ENCODE assay signal across 1 cellular context in the genomic region with DNA sequence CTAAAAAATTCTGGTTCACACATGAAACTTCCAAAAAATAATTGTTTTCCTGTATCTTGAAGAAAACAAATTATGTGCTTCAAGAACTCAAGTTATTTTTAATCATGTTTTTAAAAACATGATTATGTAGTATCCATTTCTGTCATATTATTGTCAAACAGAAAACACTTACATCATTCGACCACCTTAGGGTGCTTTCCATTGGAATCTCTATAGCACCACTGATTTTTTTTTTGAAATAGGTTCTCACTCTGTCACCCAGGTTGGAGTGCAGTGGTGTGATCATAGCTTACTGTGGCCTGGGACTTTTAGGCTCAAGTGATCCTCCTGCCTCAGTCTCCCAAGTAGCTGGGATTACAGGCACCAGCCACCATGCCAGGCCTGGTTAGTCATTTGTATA.
A peak's percentile ranks its signal among the peaks of the same experiment; 100 is the strongest.
TF ChIP-seq lines count a peak whose summit lies in the region.

No MANE protein-coding gene starts in this region.

TF ChIP-seq in GM12878, 131 proteins besides CTCF, POLR2A, EP300 and RAD21 (continued from another document and continues in another):
- TF ChIP-seq, protein P1, sequence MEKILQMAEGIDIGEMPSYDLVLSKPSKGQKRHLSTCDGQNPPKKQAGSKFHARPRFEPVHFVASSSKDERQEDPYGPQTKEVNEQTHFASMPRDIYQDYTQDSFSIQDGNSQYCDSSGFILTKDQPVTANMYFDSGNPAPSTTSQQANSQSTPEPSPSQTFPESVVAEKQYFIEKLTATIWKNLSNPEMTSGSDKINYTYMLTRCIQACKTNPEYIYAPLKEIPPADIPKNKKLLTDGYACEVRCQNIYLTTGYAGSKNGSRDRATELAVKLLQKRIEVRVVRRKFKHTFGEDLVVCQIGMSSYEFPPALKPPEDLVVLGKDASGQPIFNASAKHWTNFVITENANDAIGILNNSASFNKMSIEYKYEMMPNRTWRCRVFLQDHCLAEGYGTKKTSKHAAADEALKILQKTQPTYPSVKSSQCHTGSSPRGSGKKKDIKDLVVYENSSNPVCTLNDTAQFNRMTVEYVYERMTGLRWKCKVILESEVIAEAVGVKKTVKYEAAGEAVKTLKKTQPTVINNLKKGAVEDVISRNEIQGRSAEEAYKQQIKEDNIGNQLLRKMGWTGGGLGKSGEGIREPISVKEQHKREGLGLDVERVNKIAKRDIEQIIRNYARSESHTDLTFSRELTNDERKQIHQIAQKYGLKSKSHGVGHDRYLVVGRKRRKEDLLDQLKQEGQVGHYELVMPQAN (conservative IDR thresholded peaks at IDR 0.05): no peak
- no peak for TF ChIP-seq IKZF2 (IDR thresholded peaks at IDR 0.05)
- no peak for TF ChIP-seq STAT1 (conservative IDR thresholded peaks at IDR 0.05)
- TF ChIP-seq CHD1 (IDR thresholded peaks at IDR 0.05; ENCODE audit: low read depth, low read length): no peak
- TF ChIP-seq MTA2 (IDR thresholded peaks at IDR 0.05; ENCODE audit: low read depth): peak; percentile 32; the same call in 1 of the 2 replicates
- TF ChIP-seq, protein P2, sequence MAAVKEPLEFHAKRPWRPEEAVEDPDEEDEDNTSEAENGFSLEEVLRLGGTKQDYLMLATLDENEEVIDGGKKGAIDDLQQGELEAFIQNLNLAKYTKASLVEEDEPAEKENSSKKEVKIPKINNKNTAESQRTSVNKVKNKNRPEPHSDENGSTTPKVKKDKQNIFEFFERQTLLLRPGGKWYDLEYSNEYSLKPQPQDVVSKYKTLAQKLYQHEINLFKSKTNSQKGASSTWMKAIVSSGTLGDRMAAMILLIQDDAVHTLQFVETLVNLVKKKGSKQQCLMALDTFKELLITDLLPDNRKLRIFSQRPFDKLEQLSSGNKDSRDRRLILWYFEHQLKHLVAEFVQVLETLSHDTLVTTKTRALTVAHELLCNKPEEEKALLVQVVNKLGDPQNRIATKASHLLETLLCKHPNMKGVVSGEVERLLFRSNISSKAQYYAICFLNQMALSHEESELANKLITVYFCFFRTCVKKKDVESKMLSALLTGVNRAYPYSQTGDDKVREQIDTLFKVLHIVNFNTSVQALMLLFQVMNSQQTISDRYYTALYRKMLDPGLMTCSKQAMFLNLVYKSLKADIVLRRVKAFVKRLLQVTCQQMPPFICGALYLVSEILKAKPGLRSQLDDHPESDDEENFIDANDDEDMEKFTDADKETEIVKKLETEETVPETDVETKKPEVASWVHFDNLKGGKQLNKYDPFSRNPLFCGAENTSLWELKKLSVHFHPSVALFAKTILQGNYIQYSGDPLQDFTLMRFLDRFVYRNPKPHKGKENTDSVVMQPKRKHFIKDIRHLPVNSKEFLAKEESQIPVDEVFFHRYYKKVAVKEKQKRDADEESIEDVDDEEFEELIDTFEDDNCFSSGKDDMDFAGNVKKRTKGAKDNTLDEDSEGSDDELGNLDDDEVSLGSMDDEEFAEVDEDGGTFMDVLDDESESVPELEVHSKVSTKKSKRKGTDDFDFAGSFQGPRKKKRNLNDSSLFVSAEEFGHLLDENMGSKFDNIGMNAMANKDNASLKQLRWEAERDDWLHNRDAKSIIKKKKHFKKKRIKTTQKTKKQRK (IDR thresholded peaks at IDR 0.05; ENCODE audit: low read depth, low read length): no peak
- TF ChIP-seq RFX5 (IDR thresholded peaks at IDR 0.05; ENCODE audit: low read depth, low read length): no peak
- TF ChIP-seq SREBF1 (IDR thresholded peaks at IDR 0.05; ENCODE audit: low read length): no peak
- peak; percentile 24; the same call in 1 of the 2 replicates for TF ChIP-seq CREB1 (IDR thresholded peaks at IDR 0.05; ENCODE audit: low read depth)
- TF ChIP-seq RUNX3 (IDR thresholded peaks at IDR 0.05; ENCODE audit: low read length): peak; percentile 76; the same call in 1 of the 2 replicates
- no peak for TF ChIP-seq ZNF217 (IDR thresholded peaks at IDR 0.05)
- TF ChIP-seq PML (IDR thresholded peaks at IDR 0.05; ENCODE audit: low read length): peak; percentile 39; the same call in 1 of the 2 replicates
- no peak for TF ChIP-seq ASH2L (IDR thresholded peaks at IDR 0.05; ENCODE audit: borderline replicate concordance, low read depth)
- TF ChIP-seq ESRRA (IDR thresholded peaks at IDR 0.05; ENCODE audit: low read length): no peak
- TF ChIP-seq JUNB (IDR thresholded peaks at IDR 0.05): peak; percentile 95
- TF ChIP-seq ETV6 (conservative IDR thresholded peaks at IDR 0.05 in 1 of 2, IDR thresholded peaks at IDR 0.05 in 1 of 2; ENCODE audit: borderline replicate concordance in 1 of 2, low read depth in 1 of 2): no peak
- TF ChIP-seq TAF1 (IDR thresholded peaks at IDR 0.05; ENCODE audit: borderline replicate concordance, low read depth, low read length): no peak
- TF ChIP-seq, protein P3, sequence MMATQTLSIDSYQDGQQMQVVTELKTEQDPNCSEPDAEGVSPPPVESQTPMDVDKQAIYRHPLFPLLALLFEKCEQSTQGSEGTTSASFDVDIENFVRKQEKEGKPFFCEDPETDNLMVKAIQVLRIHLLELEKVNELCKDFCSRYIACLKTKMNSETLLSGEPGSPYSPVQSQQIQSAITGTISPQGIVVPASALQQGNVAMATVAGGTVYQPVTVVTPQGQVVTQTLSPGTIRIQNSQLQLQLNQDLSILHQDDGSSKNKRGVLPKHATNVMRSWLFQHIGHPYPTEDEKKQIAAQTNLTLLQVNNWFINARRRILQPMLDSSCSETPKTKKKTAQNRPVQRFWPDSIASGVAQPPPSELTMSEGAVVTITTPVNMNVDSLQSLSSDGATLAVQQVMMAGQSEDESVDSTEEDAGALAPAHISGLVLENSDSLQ (IDR thresholded peaks at IDR 0.05): no peak
- no peak for TF ChIP-seq PAX8 (IDR thresholded peaks at IDR 0.05)
- TF ChIP-seq, protein P4, sequence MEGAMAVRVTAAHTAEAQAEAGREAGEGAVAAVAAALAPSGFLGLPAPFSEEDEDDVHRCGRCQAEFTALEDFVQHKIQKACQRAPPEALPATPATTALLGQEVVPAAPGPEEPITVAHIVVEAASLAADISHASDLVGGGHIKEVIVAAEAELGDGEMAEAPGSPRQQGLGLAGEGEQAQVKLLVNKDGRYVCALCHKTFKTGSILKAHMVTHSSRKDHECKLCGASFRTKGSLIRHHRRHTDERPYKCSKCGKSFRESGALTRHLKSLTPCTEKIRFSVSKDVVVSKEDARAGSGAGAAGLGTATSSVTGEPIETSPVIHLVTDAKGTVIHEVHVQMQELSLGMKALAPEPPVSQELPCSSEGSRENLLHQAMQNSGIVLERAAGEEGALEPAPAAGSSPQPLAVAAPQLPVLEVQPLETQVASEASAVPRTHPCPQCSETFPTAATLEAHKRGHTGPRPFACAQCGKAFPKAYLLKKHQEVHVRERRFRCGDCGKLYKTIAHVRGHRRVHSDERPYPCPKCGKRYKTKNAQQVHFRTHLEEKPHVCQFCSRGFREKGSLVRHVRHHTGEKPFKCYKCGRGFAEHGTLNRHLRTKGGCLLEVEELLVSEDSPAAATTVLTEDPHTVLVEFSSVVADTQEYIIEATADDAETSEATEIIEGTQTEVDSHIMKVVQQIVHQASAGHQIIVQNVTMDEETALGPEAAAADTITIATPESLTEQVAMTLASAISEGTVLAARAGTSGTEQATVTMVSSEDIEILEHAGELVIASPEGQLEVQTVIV (IDR thresholded peaks at IDR 0.05; ENCODE audit: borderline replicate concordance, partially characterized antibody): no peak
- TF ChIP-seq NR2C2 (IDR thresholded peaks at IDR 0.05; ENCODE audit: borderline replicate concordance, control insufficient read depth, insufficient read length, low read depth): no peak
- peak; percentile 62; the same call in 1 of the 2 replicates for TF ChIP-seq MEF2A (IDR thresholded peaks at IDR 0.05; ENCODE audit: insufficient read depth, low read depth, low read length)
- no peak for TF ChIP-seq ZSCAN29 (IDR thresholded peaks at IDR 0.05)
- no peak for TF ChIP-seq SPI1 (IDR thresholded peaks at IDR 0.05; ENCODE audit: borderline replicate concordance, insufficient read depth, low read depth, low read length)
- TF ChIP-seq SRF (IDR thresholded peaks at IDR 0.05; ENCODE audit: low read depth in 2 of 2, low read length in 2 of 2): peak in 1 of 2 experiments; percentile 18; a peak in 1 of 4 replicates
- TF ChIP-seq RB1 (IDR thresholded peaks at IDR 0.05; ENCODE audit: borderline replicate concordance): no peak
- TF ChIP-seq NFIC (IDR thresholded peaks at IDR 0.05; ENCODE audit: low read depth, low read length): peak; percentile 93; the same call in 1 of the 2 replicates
- TF ChIP-seq EGR1 (IDR thresholded peaks at IDR 0.05; ENCODE audit: borderline replicate concordance in 1 of 2, low read depth in 2 of 2, low read length in 2 of 2): no peak
- TF ChIP-seq SMARCA5 (IDR thresholded peaks at IDR 0.05): no peak
- TF ChIP-seq TCF3 (IDR thresholded peaks at IDR 0.05; ENCODE audit: borderline replicate concordance, insufficient read depth, low read depth, low read length): no peak
- no peak for TF ChIP-seq MXI1 (IDR thresholded peaks at IDR 0.05; ENCODE audit: low read depth, low read length)
- no peak for TF ChIP-seq WRNIP1 (IDR thresholded peaks at IDR 0.05; ENCODE audit: borderline replicate concordance, low read depth, low read length)
- 0 out of 2 replicates have a peak, but pooled peaks have one; percentile 19 for TF ChIP-seq IKZF1 (conservative IDR thresholded peaks at IDR 0.05)
- no peak for TF ChIP-seq KDM1A (IDR thresholded peaks at IDR 0.05; ENCODE audit: borderline replicate concordance)
- no peak for TF ChIP-seq RCOR1 (conservative IDR thresholded peaks at IDR 0.05; ENCODE audit: low read depth, low read length)
- TF ChIP-seq, protein P5, sequence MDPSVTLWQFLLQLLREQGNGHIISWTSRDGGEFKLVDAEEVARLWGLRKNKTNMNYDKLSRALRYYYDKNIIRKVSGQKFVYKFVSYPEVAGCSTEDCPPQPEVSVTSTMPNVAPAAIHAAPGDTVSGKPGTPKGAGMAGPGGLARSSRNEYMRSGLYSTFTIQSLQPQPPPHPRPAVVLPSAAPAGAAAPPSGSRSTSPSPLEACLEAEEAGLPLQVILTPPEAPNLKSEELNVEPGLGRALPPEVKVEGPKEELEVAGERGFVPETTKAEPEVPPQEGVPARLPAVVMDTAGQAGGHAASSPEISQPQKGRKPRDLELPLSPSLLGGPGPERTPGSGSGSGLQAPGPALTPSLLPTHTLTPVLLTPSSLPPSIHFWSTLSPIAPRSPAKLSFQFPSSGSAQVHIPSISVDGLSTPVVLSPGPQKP (IDR thresholded peaks at IDR 0.05; ENCODE audit: low read depth, low read length): no peak
- TF ChIP-seq BACH1 (IDR thresholded peaks at IDR 0.05; ENCODE audit: borderline replicate concordance): no peak
- TF ChIP-seq FOXM1 (IDR thresholded peaks at IDR 0.05; ENCODE audit: low read depth, low read length): peak; percentile 86; the same call in 1 of the 2 replicates
- peak; percentile 64; the same call in 1 of the 2 replicates for TF ChIP-seq BCL11A (IDR thresholded peaks at IDR 0.05; ENCODE audit: low read depth, low read length)
- no peak for TF ChIP-seq YBX1 (IDR thresholded peaks at IDR 0.05)
- no peak for TF ChIP-seq SMAD5 (IDR thresholded peaks at IDR 0.05; ENCODE audit: low read depth)
- no peak for TF ChIP-seq IRF4 (IDR thresholded peaks at IDR 0.05; ENCODE audit: low read depth, low read length)
- no peak for TF ChIP-seq CHD2 (IDR thresholded peaks at IDR 0.05; ENCODE audit: borderline replicate concordance, low read depth, low read length)
- TF ChIP-seq, protein P6, sequence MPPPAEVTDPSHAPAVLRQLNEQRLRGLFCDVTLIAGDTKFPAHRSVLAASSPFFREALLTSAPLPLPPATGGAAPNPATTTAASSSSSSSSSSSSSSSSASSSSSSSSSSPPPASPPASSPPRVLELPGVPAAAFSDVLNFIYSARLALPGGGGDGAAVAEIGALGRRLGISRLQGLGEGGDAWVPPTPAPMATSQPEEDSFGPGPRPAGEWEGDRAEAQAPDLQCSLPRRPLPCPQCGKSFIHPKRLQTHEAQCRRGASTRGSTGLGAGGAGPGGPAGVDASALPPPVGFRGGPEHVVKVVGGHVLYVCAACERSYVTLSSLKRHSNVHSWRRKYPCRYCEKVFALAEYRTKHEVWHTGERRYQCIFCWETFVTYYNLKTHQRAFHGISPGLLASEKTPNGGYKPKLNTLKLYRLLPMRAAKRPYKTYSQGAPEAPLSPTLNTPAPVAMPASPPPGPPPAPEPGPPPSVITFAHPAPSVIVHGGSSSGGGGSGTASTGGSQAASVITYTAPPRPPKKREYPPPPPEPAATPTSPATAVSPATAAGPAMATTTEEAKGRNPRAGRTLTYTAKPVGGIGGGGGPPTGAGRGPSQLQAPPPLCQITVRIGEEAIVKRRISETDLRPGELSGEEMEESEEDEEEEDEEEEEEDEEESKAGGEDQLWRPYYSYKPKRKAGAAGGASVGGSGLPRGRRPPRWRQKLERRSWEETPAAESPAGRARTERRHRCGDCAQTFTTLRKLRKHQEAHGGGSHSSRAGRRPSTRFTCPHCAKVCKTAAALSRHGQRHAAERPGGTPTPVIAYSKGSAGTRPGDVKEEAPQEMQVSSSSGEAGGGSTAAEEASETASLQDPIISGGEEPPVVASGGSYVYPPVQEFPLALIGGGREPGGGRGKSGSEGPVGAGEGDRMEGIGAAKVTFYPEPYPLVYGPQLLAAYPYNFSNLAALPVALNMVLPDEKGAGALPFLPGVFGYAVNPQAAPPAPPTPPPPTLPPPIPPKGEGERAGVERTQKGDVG (CRISPR knock-in tag; IDR thresholded peaks at IDR 0.05): no peak
- TF ChIP-seq CBFB (IDR thresholded peaks at IDR 0.05; ENCODE audit: low read depth): no peak
- no peak for TF ChIP-seq SUZ12 (IDR thresholded peaks at IDR 0.05; ENCODE audit: unreplicated experiment)
- TF ChIP-seq, protein P7, sequence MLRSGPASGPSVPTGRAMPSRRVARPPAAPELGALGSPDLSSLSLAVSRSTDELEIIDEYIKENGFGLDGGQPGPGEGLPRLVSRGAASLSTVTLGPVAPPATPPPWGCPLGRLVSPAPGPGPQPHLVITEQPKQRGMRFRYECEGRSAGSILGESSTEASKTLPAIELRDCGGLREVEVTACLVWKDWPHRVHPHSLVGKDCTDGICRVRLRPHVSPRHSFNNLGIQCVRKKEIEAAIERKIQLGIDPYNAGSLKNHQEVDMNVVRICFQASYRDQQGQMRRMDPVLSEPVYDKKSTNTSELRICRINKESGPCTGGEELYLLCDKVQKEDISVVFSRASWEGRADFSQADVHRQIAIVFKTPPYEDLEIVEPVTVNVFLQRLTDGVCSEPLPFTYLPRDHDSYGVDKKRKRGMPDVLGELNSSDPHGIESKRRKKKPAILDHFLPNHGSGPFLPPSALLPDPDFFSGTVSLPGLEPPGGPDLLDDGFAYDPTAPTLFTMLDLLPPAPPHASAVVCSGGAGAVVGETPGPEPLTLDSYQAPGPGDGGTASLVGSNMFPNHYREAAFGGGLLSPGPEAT (IDR thresholded peaks at IDR 0.05; ENCODE audit: low read depth): 0 out of 2 replicates have a peak, but pooled peaks have one; percentile 14
- TF ChIP-seq SIX5 (IDR thresholded peaks at IDR 0.05; ENCODE audit: low read depth, low read length, severe bottlenecking): no peak
- no peak for TF ChIP-seq FOS (IDR thresholded peaks at IDR 0.05; ENCODE audit: borderline replicate concordance, extremely low read depth, insufficient read length)
- 0 out of 2 replicates have a peak, but pooled peaks have one; percentile 26 for TF ChIP-seq DPF2 (IDR thresholded peaks at IDR 0.05)
- peak; percentile 41; the same call in 1 of the 2 replicates for TF ChIP-seq ATF7 (IDR thresholded peaks at IDR 0.05; ENCODE audit: low read depth)
- TF ChIP-seq GATAD2B (conservative IDR thresholded peaks at IDR 0.05; ENCODE audit: low read depth): no peak
- TF ChIP-seq TBL1XR1 (IDR thresholded peaks at IDR 0.05; ENCODE audit: low read depth, low read length): no peak
- no peak for TF ChIP-seq MEF2B (IDR thresholded peaks at IDR 0.05; ENCODE audit: partially characterized antibody, poor library complexity, severe bottlenecking)
- TF ChIP-seq, protein P8, sequence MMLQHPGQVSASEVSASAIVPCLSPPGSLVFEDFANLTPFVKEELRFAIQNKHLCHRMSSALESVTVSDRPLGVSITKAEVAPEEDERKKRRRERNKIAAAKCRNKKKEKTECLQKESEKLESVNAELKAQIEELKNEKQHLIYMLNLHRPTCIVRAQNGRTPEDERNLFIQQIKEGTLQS (IDR thresholded peaks at IDR 0.05; ENCODE audit: borderline replicate concordance, extremely low read depth, low read depth, low read length): no peak
